8 cellular contexts compared by ENCODE assay signal in genomic region chr20:45362804-45363610, GRCh38. TPM values are rescaled to one million over a fixed set of nuclear protein-coding genes. Genes with fewer than 3 reads are reported as not detected.
DNase-seq lines count a peak whose midpoint lies in the region; ATAC-seq and TF ChIP-seq lines count a peak whose summit lies in the region.

Gene SYS1, plus strand, starts transcription at chr20:45363156. Its CDS starts 376 bp downstream, at chr20:45363532.

- peaks cover 6% of the 10 kb centered on the region for H4K20me1 ChIP-seq in Loucy (ENCODE audit: insufficient read depth, low read length, poor library complexity, severe bottlenecking)

- H3K36me3 Mint-ChIP-seq in natural killer cell, result peaks cover 5% of the 10 kb centered on the region

- peak; percentile 99 for DNase-seq in G401 (ENCODE audit: low spot score)
- DNase-seq in H7, result peak; percentile 98
- DNase-seq in activated T-helper 9 cell treated with anti-CD3 and anti-CD28 coated beads, Interleukin-2, amount 50 U/mL, for 16 hours (ENCODE audit: low read depth), result peak; percentile 97
- DNase-seq in fibroblast of peridontal ligament (ENCODE audit: extremely low read depth), result peak; percentile 99
- peak; percentile 95 for DNase-seq in natural killer cell
- peak; percentile 98 for DNase-seq in stimulated activated naive CD4-positive, alpha-beta T cell treated with Interleukin-2 at 50 U/mL for 16 hours (lab: John Stamatoyannopoulos, UW)

- peak; percentile 87 to 97 (median 88) for ATAC-seq in natural killer cell

- H3F3A ChIP-seq in Loucy (ENCODE audit: low read depth), result peaks cover 6% of the 10 kb centered on the region; the same call in 1 of the 2 replicates

- H3K27me3 ChIP-seq in H7 (ENCODE audit: control insufficient read depth, insufficient read depth, low read length) (no peaks in the 10 kb centered on the region), Loucy (ENCODE audit: insufficient read depth, low read length, poor library complexity, severe bottlenecking) (no peaks in the 10 kb centered on the region)

- peaks cover 41 to 48% of the 10 kb centered on the region in 2 donors for H3K4me1 Mint-ChIP-seq in natural killer cell

- H3K9me3 ChIP-seq in Loucy (ENCODE audit: insufficient read depth, low read depth, low read length), result no peaks in the 10 kb centered on the region

- peak within 1 kb of the TSS; percentile 99 for H3K4me3 Mint-ChIP-seq in natural killer cell

- peaks cover 2% of the 10 kb centered on the region; the same call in 1 of the 2 replicates for H3K36me3 ChIP-seq in H7 (replicated peaks; ENCODE audit: control insufficient read depth, insufficient read depth, low read length)
- H3K36me3 ChIP-seq in Loucy (ENCODE audit: insufficient read depth, low read length), result no peaks in the 10 kb centered on the region; the same call in 1 of the 2 replicates

- TF ChIP-seq CTCF in Loucy (conservative IDR thresholded peaks at IDR 0.05; ENCODE audit: low read length), result peak; percentile 82
- peak; percentile 92 for TF ChIP-seq CTCF in natural killer cell (IDR thresholded peaks at IDR 0.05)

- in situ Hi-C loops in G401 (cut with HindIII; ENCODE audit: low sequenced_read_pairs), result no loop called here

- H3K27me3 Mint-ChIP-seq in natural killer cell (ENCODE audit: low read depth in 2 of 2), result no peaks in the 10 kb centered on the region

- TF ChIP-seq POLR2A in Raji (IDR thresholded peaks at IDR 0.05; ENCODE audit: insufficient read depth, low read depth, low read length), result peak; percentile 82

- peak within 1 kb of the TSS; percentile 75 for H3K9ac ChIP-seq in Loucy (ENCODE audit: low read depth, low read length, poor library complexity, severe bottlenecking)

- intact Hi-C loops in natural killer cell (cut with micrococcal nuclease), result loop anchor here (1.0 kb wide), 6 partner anchors 10 to 87 kb away; partner anchors contain the start of gene PIGT

- H2AFZ ChIP-seq in Loucy (ENCODE audit: low read length), result peak within 1 kb of the TSS; percentile 93

- H3K27ac Mint-ChIP-seq in natural killer cell, result peak within 1 kb of the TSS; percentile 97 to 99

- peaks cover 33% of the 10 kb centered on the region for H3K4me1 ChIP-seq in Loucy (ENCODE audit: insufficient read depth, low read length, poor library complexity, severe bottlenecking)

- H3K9me2 ChIP-seq in Loucy (replicated peaks; ENCODE audit: low read depth, low read length), result no peaks in the 10 kb centered on the region

- peak within 1 kb of the TSS; percentile 94 for H3K4me2 ChIP-seq in Loucy (ENCODE audit: low read depth, low read length, poor library complexity, severe bottlenecking)

- peaks cover 16% of the 10 kb centered on the region for H3K79me2 ChIP-seq in Loucy (ENCODE audit: insufficient read depth, low read length)

- H3K9me3 Mint-ChIP-seq in natural killer cell, result no peaks in the 10 kb centered on the region

- peak within 1 kb of the TSS; percentile 81 for H3K4me3 ChIP-seq in H7 (ENCODE audit: insufficient read depth, low read depth, low read length)
- H3K4me3 ChIP-seq in Loucy (ENCODE audit: low read length, poor library complexity, severe bottlenecking), result peak within 1 kb of the TSS; percentile 91

RNA-seq across cellular contexts. Expression of gene SYS1, which starts in this region (rescaled TPM):
- 13.0 and 21.9 TPM in 2 replicates for total RNA-seq in G401 (2014; rRNA removed; shearing (Covaris generic))
- 11.8 and 22.8 TPM in 2 replicates for total RNA-seq in H7 (2014; rRNA removed; shearing (Covaris generic))
- total RNA-seq in natural killer cell, result 10 to 100 TPM; 73.8 to 77.4 (median 74.0) TPM

Comparison
In these comparisons a context has a peak if more than half of its experiments do, and no peak if none do; other contexts are left out.
1. Peak in every context shown above with its lines: DNase-seq, ATAC-seq and H3K4me3 ChIP-seq.